ENCODE assay signal across 8 cellular contexts in genomic region chr2:217162533-217162932, GRCh38.
DNase-seq lines count a peak whose midpoint lies in the region; ATAC-seq and TF ChIP-seq lines count a peak whose summit lies in the region.

No MANE protein-coding gene starts in this region.

- no peaks in the 10 kb centered on the region for H3K36me3 Mint-ChIP-seq in HFFc6 (ENCODE audit: low read depth)

- in situ Hi-C loops in G401 (cut with HindIII; ENCODE audit: low sequenced_read_pairs), result no loop called here

- ATAC-seq in GM21390 (IDR thresholded peaks at IDR 0.05; ENCODE audit: unreplicated experiment) (no peak), HG03460 (IDR thresholded peaks at IDR 0.05; ENCODE audit: unreplicated experiment) (no peak)

- no peak for TF ChIP-seq CTCF in HFFc6 (IDR thresholded peaks at IDR 0.05)

- DNase-seq in AG08396 (ENCODE audit: low spot score), result peak; percentile 43
- peak; percentile 88 for DNase-seq in HFFc6
- DNase-seq in T1000 (lab: John Stamatoyannopoulos, UW), result peak; percentile 42
- peak; percentile 6 for DNase-seq in fibroblast of the conjunctiva (ENCODE audit: low read depth)
- DNase-seq in stimulated activated CD8-positive, alpha-beta memory T cell treated with anti-CD3 and anti-CD28 coated beads, Interleukin-4, amount 100 ng/mL, for 24 hours (ENCODE audit: low read depth), result peak; percentile 13
- no peak for DNase-seq in G401 (ENCODE audit: low spot score)

- peaks cover 11% of the 10 kb centered on the region; the same call in 1 of the 2 replicates for H3K27me3 Mint-ChIP-seq in HFFc6 (ENCODE audit: insufficient read depth)

- no peaks in the 10 kb centered on the region for H3K9me3 Mint-ChIP-seq in HFFc6

- H3K27ac Mint-ChIP-seq in HFFc6, result peak overlapping the region; percentile 29

- H3K4me1 Mint-ChIP-seq in HFFc6 (ENCODE audit: low read depth), result peaks cover 37% of the 10 kb centered on the region

- H3K4me3 Mint-ChIP-seq in HFFc6, result peak overlapping the region; percentile 70
